ENCODE assay signal across 9 cellular contexts in genomic region chr7:44103941-44104879, GRCh38. TPM values are rescaled to one million over a fixed set of nuclear protein-coding genes. Genes with fewer than 3 reads are reported as not detected.
DNase-seq lines count a peak whose midpoint lies in the region; FAIRE-seq lines count a peak whose summit lies in the region.
"Had no signal": no experiment of that assay in that cellular context is flagged by ENCODE, and none has a peak within 500 bp of the region (broad histone marks: within the 10 kb centered on the region; RNA-seq: fewer than 3 reads in every experiment).

AEBP1 (plus strand) TSS chr7:44104345; CDS start chr7:44104666, 321 bp downstream.

- peak within 1 kb of the TSS; percentile 87 for H2AFZ ChIP-seq in neuronal stem cell (ENCODE audit: low read length)

- DNase-seq in NCI-H748 (lab: John Stamatoyannopoulos, UW; ENCODE audit: unreplicated experiment), result peak; percentile 54
- no peak for DNase-seq in NCI-H748 treated with DMSO at 0.1 percent for 48 hours (lab: John Stamatoyannopoulos, UW)
- peak; percentile 55 to 71 for DNase-seq in frontal cortex (ENCODE audit: low spot score in 2 of 2)
- DNase-seq in neuronal stem cell (ENCODE audit: low spot score), result peak; percentile 30
- no peak for DNase-seq in amygdala (lab: John Stamatoyannopoulos, UW)
- DNase-seq in putamen (ENCODE audit: low spot score), result no peak
- DNase-seq in activated gamma-delta T cell (lab: John Stamatoyannopoulos, UW), result no peak

- H2BK120ac ChIP-seq in neuronal stem cell (ENCODE audit: low read depth, low read length), result no peak within 1 kb of the TSS

- H3K4me3 ChIP-seq in neuronal stem cell (ENCODE audit: low read length in 2 of 2), result peak within 1 kb of the TSS; percentile 43 to 84

- peaks cover 8 to 14% of the 10 kb centered on the region in 2 donors for H3K4me1 ChIP-seq in neuronal stem cell (ENCODE audit: control insufficient read depth in 2 of 2, insufficient read depth in 1 of 2, low read depth in 1 of 2, low read length in 2 of 2)

- peak within 1 kb of the TSS; percentile 83 for H3K4me2 ChIP-seq in neuronal stem cell (ENCODE audit: insufficient read depth, low read length, poor library complexity, severe bottlenecking)

- peak within 1 kb of the TSS; percentile 92 for H3K18ac ChIP-seq in neuronal stem cell (ENCODE audit: low read length)

- H3K23ac ChIP-seq in neuronal stem cell (ENCODE audit: low read depth, low read length, poor library complexity), result peak within 1 kb of the TSS; percentile 55

- H3K79me1 ChIP-seq in neuronal stem cell (ENCODE audit: low read depth, low read length), result no peaks in the 10 kb centered on the region

- peak within 1 kb of the TSS; percentile 71 for H2AK5ac ChIP-seq in neuronal stem cell (ENCODE audit: low read depth, low read length)

- H2BK15ac ChIP-seq in neuronal stem cell (ENCODE audit: low read length), result peak within 1 kb of the TSS; percentile 80

- H2BK12ac ChIP-seq in neuronal stem cell (ENCODE audit: low read length), result peak within 1 kb of the TSS; percentile 33

- CTCF ChIA-PET in activated CD8-positive, alpha-beta memory T cell treated with anti-CD3 and anti-CD28 coated beads for 36 hours (lab: Charles Lee), result no interaction called here

- H4K8ac ChIP-seq in neuronal stem cell (ENCODE audit: low read depth, low read length), result no peak within 1 kb of the TSS

- H3K27ac ChIP-seq in neuronal stem cell (replicated peaks; ENCODE audit: low read length), result no peak within 1 kb of the TSS

- H3K14ac ChIP-seq in neuronal stem cell (ENCODE audit: low read length), result no peak within 1 kb of the TSS

- H3K36me3 ChIP-seq in neuronal stem cell (replicated peaks in 1 of 2; ENCODE audit: control insufficient read depth in 2 of 2, insufficient read depth in 2 of 2, low read length in 2 of 2), result peaks cover 0 to 8% of the 10 kb centered on the region in 2 donors

- no CpG with 5 or more reads among the region's 89 CpGs for WGBS in neuronal stem cell (ENCODE audit: extremely low coverage in 2 of 2, insufficient read length in 2 of 2, insufficient replicate concordance in 1 of 2), 2 donors

- peaks cover 0 to 8% (median 5%) of the 10 kb centered on the region in 3 experiments for H3K27me3 ChIP-seq in neuronal stem cell (ENCODE audit: control insufficient read depth in 3 of 3, insufficient read depth in 3 of 3, low read depth in 1 of 3, low read length in 3 of 3)

- POLR2A ChIA-PET in activated CD8-positive, alpha-beta memory T cell treated with anti-CD3 and anti-CD28 coated beads for 36 hours (lab: Charles Lee), result interaction anchor here (0.7 to 1.6 kb wide), 2 partner anchors 18 to 21 kb away, joined by 3 to 4 read pairs; no protein-coding TSS in a partner anchor

- peak within 1 kb of the TSS; percentile 55 for H2BK5ac ChIP-seq in neuronal stem cell (ENCODE audit: low read length)

- H3K4ac ChIP-seq in neuronal stem cell (ENCODE audit: low read length), result peak within 1 kb of the TSS; percentile 67

- H3K9ac ChIP-seq in neuronal stem cell (ENCODE audit: low read depth, low read length, poor library complexity), result peak within 1 kb of the TSS; percentile 83

- FAIRE-seq in frontal cortex (lab: Jason Lieb, UNC), result no peak
- FAIRE-seq: TTC549 had no signal

- no peaks in the 10 kb centered on the region for H3K9me3 ChIP-seq in neuronal stem cell (replicated peaks in 1 of 2; ENCODE audit: control insufficient read depth in 2 of 2, insufficient read depth in 1 of 2, low read depth in 1 of 2, low read length in 2 of 2)

- no peak within 1 kb of the TSS for H4K91ac ChIP-seq in neuronal stem cell (ENCODE audit: low read depth, low read length, poor library complexity)

RNA-seq across cellular contexts. Expression of gene AEBP1, which starts in this region (rescaled TPM):
- 10 to 100 TPM; 12.9 to 14.0 TPM for total RNA-seq in activated CD8-positive, alpha-beta memory T cell treated with anti-CD3 and anti-CD28 coated beads for 36 hours
- total RNA-seq in frontal cortex, result 4.1 TPM
- polyA plus RNA-seq in neuronal stem cell (2013, experiment 1 of 2), result 24.7 TPM
- polyA plus RNA-seq in neuronal stem cell (2013, experiment 2 of 2), result 25.4 TPM

Comparison
In these comparisons a context has a peak if more than half of its experiments do, and no peak if none do; other contexts are left out.
1. DNase-seq: peak in NCI-H748 (single experiment), frontal cortex (2 of 2) and neuronal stem cell (single experiment); none in NCI-H748 treated with DMSO at 0.1 percent for 48 hours (single experiment), amygdala (0 of 56), putamen (single experiment) and activated gamma-delta T cell (single experiment).